10 cellular contexts compared by ENCODE assay signal in genomic region chr13:96090240-96091101, GRCh38. TPM values are rescaled to one million over a fixed set of nuclear protein-coding genes. Genes with fewer than 3 reads are reported as not detected.
DNase-seq lines count a peak whose midpoint lies in the region; ATAC-seq and TF ChIP-seq lines count a peak whose summit lies in the region.
"Had no signal": no experiment of that assay in that cellular context is flagged by ENCODE, and none has a peak within 500 bp of the region (broad histone marks: within the 10 kb centered on the region; RNA-seq: fewer than 3 reads in every experiment).

No MANE protein-coding gene starts in this region.

- no peaks in the 10 kb centered on the region for H3K4me1 Mint-ChIP-seq in glutamatergic neuron (ENCODE audit: low read depth, unreplicated experiment)

- TF ChIP-seq CTCF in GM13977 (IDR thresholded peaks at IDR 0.05; ENCODE audit: extremely low read depth, insufficient read depth, missing control alignments) (no peak), SK-N-SH (IDR thresholded peaks at IDR 0.05) (no peak), glutamatergic neuron (IDR thresholded peaks at IDR 0.05; ENCODE audit: partially characterized antibody, unreplicated experiment) (no peak), gastrocnemius medialis (IDR thresholded peaks at IDR 0.05 in 4 of 5, conservative IDR thresholded peaks at IDR 0.05 in 1 of 5) (no peak)

- peaks cover 14% of the 10 kb centered on the region for H3K27me3 Mint-ChIP-seq in glutamatergic neuron (ENCODE audit: unreplicated experiment)

- no peak overlapping the region for H3K9ac ChIP-seq in SK-N-SH

- no peak overlapping the region for H3K27ac Mint-ChIP-seq in glutamatergic neuron (ENCODE audit: unreplicated experiment)
- H3K27ac Mint-ChIP-seq: naive B cell had no signal

- WGBS in SK-N-SH (ENCODE audit: low lambda C conversion rate): no CpG with 5 or more reads among the region's 133 CpGs

- H2AFZ ChIP-seq in SK-N-SH (ENCODE audit: low read depth): peak overlapping the region; percentile 84; the same call in 1 of the 2 replicates

- no peak overlapping the region for H3K4me3 Mint-ChIP-seq in glutamatergic neuron (ENCODE audit: unreplicated experiment)

- H3K4me3 ChIP-seq in SK-N-SH (ENCODE audit: low read depth in 2 of 2, low read length in 1 of 2) (peak overlapping the region; percentile 53 to 62), gastrocnemius medialis (peak overlapping the region; percentile 39 to 55 (median 50))

- CTCF ChIA-PET in SK-N-SH (lab: Yijun Ruan, JAX): interaction anchor here (0.5 to 2.0 kb wide), 4 partner anchors 11 to 130 kb away, joined by 3 to 4 read pairs (median 3); no protein-coding TSS in a partner anchor

- H3K4me1 ChIP-seq in SK-N-SH (ENCODE audit: control insufficient read depth in 1 of 2, insufficient read depth in 2 of 2, low read depth in 1 of 2, low read length in 1 of 2): peaks cover 0 to 7% of the 10 kb centered on the region in 2 experiments; a peak in 1 of 4 replicates
- H3K4me1 ChIP-seq in gastrocnemius medialis: peaks cover 0 to 4% of the 10 kb centered on the region in 2 donors

- POLR2A ChIA-PET in SK-N-SH (lab: Yijun Ruan, JAX): no interaction called here

- H3K36me3 Mint-ChIP-seq in glutamatergic neuron (ENCODE audit: unreplicated experiment): no peaks in the 10 kb centered on the region
- H3K36me3 Mint-ChIP-seq: naive B cell had no signal

- no peak for TF ChIP-seq RAD21 in SK-N-SH (IDR thresholded peaks at IDR 0.05; ENCODE audit: low read length)

- peak overlapping the region; percentile 84; the same call in 1 of the 2 replicates for H3K4me2 ChIP-seq in SK-N-SH

- no peaks in the 10 kb centered on the region; the same call in 1 of the 2 replicates for H3K79me2 ChIP-seq in SK-N-SH (ENCODE audit: insufficient read depth)

- ATAC-seq in HG02588 (IDR thresholded peaks at IDR 0.05; ENCODE audit: unreplicated experiment) (peak; percentile 38), gastrocnemius medialis (peak; percentile 46 to 55), HG02970 (IDR thresholded peaks at IDR 0.05; ENCODE audit: low FRiP score, unreplicated experiment) (no peak), GM18870 (IDR thresholded peaks at IDR 0.05; ENCODE audit: unreplicated experiment) (no peak)

- TF ChIP-seq EP300 in SK-N-SH (IDR thresholded peaks at IDR 0.05; ENCODE audit: borderline replicate concordance in 1 of 2, low read depth in 1 of 2, low read length in 1 of 2): no peak

- no peaks in the 10 kb centered on the region for H4K20me1 ChIP-seq in SK-N-SH (ENCODE audit: insufficient read depth)

- H3K27me3 ChIP-seq in SK-N-SH (ENCODE audit: insufficient read depth) (peaks cover 34% of the 10 kb centered on the region), gastrocnemius medialis (peaks cover 33 to 60% (median 49%) of the 10 kb centered on the region in 3 donors)

- H3K9me3 Mint-ChIP-seq in glutamatergic neuron (ENCODE audit: unreplicated experiment): peaks cover 4% of the 10 kb centered on the region

- no peak for TF ChIP-seq POLR2A in gastrocnemius medialis (IDR thresholded peaks at IDR 0.05)

- intact Hi-C loops in gastrocnemius medialis (cut with DNase I; ENCODE audit: low total_unique reads): no loop called here

- no peaks in the 10 kb centered on the region for H3K36me3 ChIP-seq in SK-N-SH (replicated peaks in 1 of 2; ENCODE audit: control insufficient read depth in 1 of 2, insufficient read depth in 2 of 2, low read length in 1 of 2)
- no peaks in the 10 kb centered on the region for H3K36me3 ChIP-seq in gastrocnemius medialis

- H3K9me3 ChIP-seq in SK-N-SH (no peaks in the 10 kb centered on the region), gastrocnemius medialis (no peaks in the 10 kb centered on the region)

- in situ Hi-C loops in GM13977 (cut with MboI; ENCODE audit: low pct_unique_long_range_greater_than_20kb, low sequenced_read_pairs, unreplicated experiment): no loop called here
- in situ Hi-C loops in gastrocnemius medialis (cut with MboI; ENCODE audit: low sequenced_read_pairs in 4 of 4): no loop called here

- DNase-seq in GM13977 (ENCODE audit: low spot score) (peak; percentile 62), SK-N-SH (peak; percentile 81), glutamatergic neuron (peak; percentile 57), gastrocnemius medialis (no peak), SKM-1 treated with dmso at 0.1 percent for 144 hours (lab: John Stamatoyannopoulos, UW; ENCODE audit: unreplicated experiment) (no peak)
- DNase-seq: naive B cell had no signal

- no peaks in the 10 kb centered on the region for H3F3A ChIP-seq in SK-N-SH (replicated peaks; ENCODE audit: insufficient read depth)

- no peaks in the 10 kb centered on the region for H3K9me2 ChIP-seq in SK-N-SH

- H3K27ac ChIP-seq in SK-N-SH (ENCODE audit: low read depth in 2 of 2, low read length in 1 of 2): no peak overlapping the region
- H3K27ac ChIP-seq in gastrocnemius medialis: no peak overlapping the region

TF ChIP-seq in SK-N-SH, 30 proteins besides CTCF, POLR2A, EP300 and RAD21:
- no peak for TF ChIP-seq TEAD4 (IDR thresholded peaks at IDR 0.05; ENCODE audit: borderline replicate concordance, insufficient read depth)
- TF ChIP-seq GABPA (IDR thresholded peaks at IDR 0.05; ENCODE audit: low read depth): no peak
- TF ChIP-seq FOSL2 (IDR thresholded peaks at IDR 0.05; ENCODE audit: borderline replicate concordance, low read depth): no peak
- no peak for TF ChIP-seq RXRA (IDR thresholded peaks at IDR 0.05; ENCODE audit: borderline replicate concordance, low read depth)
- no peak for TF ChIP-seq TAF1 (IDR thresholded peaks at IDR 0.05; ENCODE audit: borderline replicate concordance, low read depth, low read length)
- no peak for TF ChIP-seq USF2 (IDR thresholded peaks at IDR 0.05; ENCODE audit: borderline replicate concordance, low read depth, low read length)
- TF ChIP-seq POLR2AphosphoS5 (IDR thresholded peaks at IDR 0.05; ENCODE audit: low read depth, low read length): no peak
- no peak for TF ChIP-seq RCOR1 (IDR thresholded peaks at IDR 0.05; ENCODE audit: low read length)
- no peak for TF ChIP-seq NFIC (IDR thresholded peaks at IDR 0.05; ENCODE audit: borderline replicate concordance)
- no peak for TF ChIP-seq USF1 (IDR thresholded peaks at IDR 0.05; ENCODE audit: borderline replicate concordance, low read depth)
- no peak for TF ChIP-seq MXI1 (IDR thresholded peaks at IDR 0.05; ENCODE audit: low read depth, low read length)
- no peak for TF ChIP-seq CHD2 (IDR thresholded peaks at IDR 0.05; ENCODE audit: low read length, partially characterized antibody)
- TF ChIP-seq JUND (IDR thresholded peaks at IDR 0.05): no peak
- no peak for TF ChIP-seq PBX3 (IDR thresholded peaks at IDR 0.05)

RNA-seq across cellular contexts. Expression of gene HS6ST3, which starts 0.6 kb away (rescaled TPM):
- polyA plus RNA-seq in SK-N-SH (2012; rRNA removed): under 0.01 TPM in 2 replicates
- under 0.01 and 0.01 TPM in 2 replicates for polyA plus RNA-seq in SK-N-SH (2012; cell fraction: cytosol; rRNA removed)
- polyA plus RNA-seq in SK-N-SH (2012; cell fraction: nucleus; rRNA removed): not detected in 2 replicates
- total RNA-seq in glutamatergic neuron (ENCODE audit: unreplicated experiment) (1.3 TPM), gastrocnemius medialis (1 to 10 TPM in 3 of 4 donors, under 1 TPM in 1; 0.97 to 2.2 (median 2.0) TPM)
- total RNA-seq: RPMI7951 had no signal

RNA-seq across cellular contexts. Expression of gene UGGT2, which starts 37.3 kb away (rescaled TPM):
- 13.3 and 20.2 TPM in 2 replicates for polyA plus RNA-seq in SK-N-SH (2012; rRNA removed)
- 15.2 and 18.4 TPM in 2 replicates for polyA plus RNA-seq in SK-N-SH (2012; cell fraction: cytosol; rRNA removed)
- polyA plus RNA-seq in SK-N-SH (2012; cell fraction: nucleus; rRNA removed): 17.1 and 43.0 TPM in 2 replicates
- total RNA-seq in glutamatergic neuron (ENCODE audit: unreplicated experiment): 34.6 TPM
- 10 to 100 TPM in 1 of 4 donors, 1 to 10 TPM in 3; 4.0 to 10.6 (median 6.8) TPM for total RNA-seq in gastrocnemius medialis

Comparison
In these comparisons a context has a peak if more than half of its experiments do, and no peak if none do; other contexts are left out.
1. DNase-seq: peak in GM13977 (single experiment), SK-N-SH (single experiment) and glutamatergic neuron (single experiment); none in gastrocnemius medialis (0 of 2) and SKM-1 treated with dmso at 0.1 percent for 144 hours (single experiment).
2. ATAC-seq: peak in HG02588 (single experiment) and gastrocnemius medialis (2 of 2); none in HG02970 (single experiment) and GM18870 (single experiment).